8 cellular contexts compared by ENCODE assay signal in genomic region chr15:34970098-34970416, GRCh38. TPM values are rescaled to one million over a fixed set of nuclear protein-coding genes. Genes with fewer than 3 reads are reported as not detected.
A peak's percentile ranks its signal among the peaks of the same experiment; 100 is the strongest.
DNase-seq lines count a peak whose midpoint lies in the region; ATAC-seq and TF ChIP-seq lines count a peak whose summit lies in the region.
"Not testable (repeated sequence)": the region's sequence is repeated elsewhere in the genome, so short reads cannot be mapped to it uniquely, and the experiment has no call there.

No MANE protein-coding gene starts in this region.

- not testable (repeated sequence) for H3K9me3 ChIP-seq in OCI-LY3 (ENCODE audit: insufficient read depth, low read length); endocrine pancreas (ENCODE audit: control insufficient read depth, low read length); ovary

- peak overlapping the region; percentile 81; the same call in 1 of the 2 replicates for H3K4me3 ChIP-seq in GM08714 (ENCODE audit: low read length)
- H3K4me3 ChIP-seq in OCI-LY3 (ENCODE audit: low read length), result peak overlapping the region; percentile 86
- H3K4me3 ChIP-seq in endocrine pancreas (ENCODE audit: control insufficient read depth, insufficient read depth, low read length), result peak overlapping the region; percentile 89
- peak overlapping the region; percentile 97 for H3K4me3 ChIP-seq in kidney epithelial cell (ENCODE audit: low read depth, low read length)
- peak overlapping the region; percentile 98 for H3K4me3 ChIP-seq in ovary

- intact Hi-C loops in activated T-helper 2 cell treated with anti-CD3 and anti-CD28 coated beads, Interferon-gamma antibody, Interleukin-2, Interleukin-4, amounts not matched to agents 10 μg/mL and 5 μg/mL and 100 μg/mL, durations not matched to agents 14 hours and 24 hours and 36 hours (cut with micrococcal nuclease); ovary (cut with DNase I): not testable (repeated sequence)

- H3K4me1 Mint-ChIP-seq in activated T-helper 2 cell treated with anti-CD3 and anti-CD28 coated beads, Interferon-gamma antibody, Interleukin-2, Interleukin-4, amounts not matched to agents 10 μg/mL and 5 μg/mL and 100 μg/mL, durations not matched to agents 14 hours and 24 hours and 36 hours (ENCODE audit: low read depth), result peaks cover 23% of the 10 kb centered on the region
- peaks cover 16% of the 10 kb centered on the region for H3K4me1 Mint-ChIP-seq in type B pancreatic cell (ENCODE audit: unreplicated experiment)

- H3K27me3 Mint-ChIP-seq in activated T-helper 2 cell treated with anti-CD3 and anti-CD28 coated beads, Interferon-gamma antibody, Interleukin-2, Interleukin-4, amounts not matched to agents 10 μg/mL and 5 μg/mL and 100 μg/mL, durations not matched to agents 14 hours and 24 hours and 36 hours (ENCODE audit: low read depth); type B pancreatic cell: not testable (repeated sequence)

- peak overlapping the region; percentile 90 for H2AFZ ChIP-seq in OCI-LY3 (ENCODE audit: low read depth, low read length)

- not testable (repeated sequence) for H3K27me3 ChIP-seq in OCI-LY3 (ENCODE audit: low read depth, low read length); endocrine pancreas (ENCODE audit: control insufficient read depth, insufficient read depth, low read length); kidney epithelial cell (ENCODE audit: control insufficient read depth, insufficient read depth, low read length); ovary

- H3K36me3 ChIP-seq in OCI-LY3 (replicated peaks; ENCODE audit: low read depth, low read length); endocrine pancreas (ENCODE audit: control insufficient read depth, insufficient read depth, low read length); kidney epithelial cell (ENCODE audit: control insufficient read depth, insufficient read depth, low read length); ovary: not testable (repeated sequence)

- TF ChIP-seq CTCF in OCI-LY3 (IDR thresholded peaks at IDR 0.05; ENCODE audit: low read depth, low read length); kidney epithelial cell (IDR thresholded peaks at IDR 0.05; ENCODE audit: insufficient read depth, low read length, poor library complexity, severe bottlenecking); ovary (IDR thresholded peaks at IDR 0.05); type B pancreatic cell (conservative IDR thresholded peaks at IDR 0.05): not testable (repeated sequence)

- ATAC-seq in HG02798 (IDR thresholded peaks at IDR 0.05; ENCODE audit: poor library complexity, unreplicated experiment), result peak; percentile 3

- not testable (repeated sequence) for DNase-seq in activated T-helper 2 cell treated with anti-CD3 and anti-CD28 coated beads, Interferon-gamma antibody, Interleukin-2, Interleukin-4, amounts not matched to agents 10 μg/mL and 5 μg/mL and 100 μg/mL, durations not matched to agents 14 hours and 24 hours and 36 hours (ENCODE audit: low spot score); kidney epithelial cell (ENCODE audit: low read depth); ovary; type B pancreatic cell (ENCODE audit: extremely low spot score, unreplicated experiment)

- not testable (repeated sequence) for TF ChIP-seq POLR2A in ovary (IDR thresholded peaks at IDR 0.05)

- H3K4me2 ChIP-seq in OCI-LY3 (ENCODE audit: low read length), result peak overlapping the region; percentile 60

- peak overlapping the region; percentile 87 for H3K27ac Mint-ChIP-seq in activated T-helper 2 cell treated with anti-CD3 and anti-CD28 coated beads, Interferon-gamma antibody, Interleukin-2, Interleukin-4, amounts not matched to agents 10 μg/mL and 5 μg/mL and 100 μg/mL, durations not matched to agents 14 hours and 24 hours and 36 hours
- peak overlapping the region; percentile 96 for H3K27ac Mint-ChIP-seq in type B pancreatic cell

- H3K79me2 ChIP-seq in OCI-LY3 (ENCODE audit: low read length), result peaks cover 46% of the 10 kb centered on the region

- H3K4me3 Mint-ChIP-seq in activated T-helper 2 cell treated with anti-CD3 and anti-CD28 coated beads, Interferon-gamma antibody, Interleukin-2, Interleukin-4, amounts not matched to agents 10 μg/mL and 5 μg/mL and 100 μg/mL, durations not matched to agents 14 hours and 24 hours and 36 hours (ENCODE audit: low read depth), result peak overlapping the region; percentile 95
- H3K4me3 Mint-ChIP-seq in type B pancreatic cell, result peak overlapping the region; percentile 100

- 28 to 33% (median 32%) methylated on average over 10 of the region's 10 CpGs for WGBS in ovary, 3 donors

- H3K36me3 Mint-ChIP-seq in activated T-helper 2 cell treated with anti-CD3 and anti-CD28 coated beads, Interferon-gamma antibody, Interleukin-2, Interleukin-4, amounts not matched to agents 10 μg/mL and 5 μg/mL and 100 μg/mL, durations not matched to agents 14 hours and 24 hours and 36 hours (ENCODE audit: low read depth), result peaks cover 19% of the 10 kb centered on the region
- not testable (repeated sequence) for H3K36me3 Mint-ChIP-seq in type B pancreatic cell

- not testable (repeated sequence) for H4K20me1 ChIP-seq in OCI-LY3 (ENCODE audit: insufficient read depth, low read length)

- not testable (repeated sequence) for TF ChIP-seq EP300 in ovary (IDR thresholded peaks at IDR 0.05)

- H3K9ac ChIP-seq in OCI-LY3 (ENCODE audit: low read length) (peak overlapping the region; percentile 89), endocrine pancreas (ENCODE audit: control insufficient read depth, insufficient read depth, low read length) (peak overlapping the region; percentile 49)

- H3K27ac ChIP-seq in OCI-LY3 (ENCODE audit: low read length); ovary: not testable (repeated sequence)

- H3K9me3 Mint-ChIP-seq in activated T-helper 2 cell treated with anti-CD3 and anti-CD28 coated beads, Interferon-gamma antibody, Interleukin-2, Interleukin-4, amounts not matched to agents 10 μg/mL and 5 μg/mL and 100 μg/mL, durations not matched to agents 14 hours and 24 hours and 36 hours; type B pancreatic cell: not testable (repeated sequence)

- H3K4me1 ChIP-seq in OCI-LY3 (ENCODE audit: low read length) (peaks cover 22% of the 10 kb centered on the region), endocrine pancreas (ENCODE audit: control insufficient read depth, insufficient read depth, low read length) (peaks cover 10% of the 10 kb centered on the region)
- not testable (repeated sequence) for H3K4me1 ChIP-seq in ovary (ENCODE audit: insufficient read depth)

RNA-seq across cellular contexts. Expression of gene AQR, which starts 0.5 kb away (rescaled TPM):
- 41.0 and 41.7 TPM in 2 replicates for total RNA-seq in activated T-helper 2 cell treated with anti-CD3 and anti-CD28 coated beads, Interferon-gamma antibody, Interleukin-2, Interleukin-4, amounts not matched to agents 10 μg/mL and 5 μg/mL and 100 μg/mL, durations not matched to agents 14 hours and 24 hours and 36 hours
- total RNA-seq in kidney epithelial cell (21.7 and 29.8 TPM in 2 replicates), ovary (10 to 100 TPM; 18.5 to 31.3 (median 27.5) TPM), type B pancreatic cell (ENCODE audit: low replicate concordance) (38.0 and 38.3 TPM in 2 replicates)
- 10 to 100 TPM in 1 of 2 donors, 1 to 10 TPM in 1; 9.2 to 32.4 TPM for polyA plus RNA-seq in ovary

RNA-seq across cellular contexts. Expression of gene ZNF770, which starts 18.0 kb away (rescaled TPM):
- 40.7 and 41.0 TPM in 2 replicates for total RNA-seq in activated T-helper 2 cell treated with anti-CD3 and anti-CD28 coated beads, Interferon-gamma antibody, Interleukin-2, Interleukin-4, amounts not matched to agents 10 μg/mL and 5 μg/mL and 100 μg/mL, durations not matched to agents 14 hours and 24 hours and 36 hours
- total RNA-seq in kidney epithelial cell (42.2 and 45.9 TPM in 2 replicates), ovary (10 to 100 TPM; 19.2 to 60.2 (median 35.3) TPM), type B pancreatic cell (ENCODE audit: low replicate concordance) (58.7 and 68.3 TPM in 2 replicates)
- 10 to 100 TPM; 13.5 to 21.0 TPM for polyA plus RNA-seq in ovary
